12 cellular contexts compared by ENCODE assay signal in genomic region chr5:60578295-60578694, GRCh38.
"Had no signal": no experiment of that assay in that cellular context is flagged by ENCODE, and none has a peak within 500 bp of the region (broad histone marks: within the 10 kb centered on the region; RNA-seq: fewer than 3 reads in every experiment).

No MANE protein-coding gene starts in this region.

- H3K27ac ChIP-seq: left ventricle myocardium inferior, spleen, tibial artery had no signal

- H3K27me3 ChIP-seq: spleen, tibial artery had no signal

- ATAC-seq: activated CD4-positive, CD25-positive, alpha-beta regulatory T cell treated with anti-CD3 and anti-CD28 coated beads, Interleukin-2, amount 50 U/mL, for 24 hours; sciatic nerve; stimulated activated memory B cell treated with anti-CD40 and anti-IgM and Interleukin-4, amounts not matched to agents 10 μg/mL and 1 μg/mL and 100 μg/mL, for 72 hours had no signal

- H3K4me3 ChIP-seq: left ventricle myocardium inferior, spleen, tibial artery had no signal

- H3K27me3 Mint-ChIP-seq: stimulated activated memory B cell treated with anti-CD40 and anti-IgM and Interleukin-4, amounts not matched to agents 10 μg/mL and 1 μg/mL and 100 μg/mL, for 72 hours had no signal

- H3K27ac Mint-ChIP-seq: stimulated activated memory B cell treated with anti-CD40 and anti-IgM and Interleukin-4, amounts not matched to agents 10 μg/mL and 1 μg/mL and 100 μg/mL, for 72 hours had no signal

- DNase-seq: activated naive CD4-positive, alpha-beta T cell treated with Interleukin-2 at 50 U/mL for 16 hours; foreskin melanocyte; kidney; left ventricle myocardium inferior; mesenchymal stem cell; spleen; stimulated activated CD4-positive, alpha-beta T cell treated with anti-CD3 and anti-CD28 coated beads, Interleukin-1b, Interleukin-23, amount 100 ng/mL, for 48 hours; tibial artery had no signal

- H3K4me3 Mint-ChIP-seq: neural crest cell; stimulated activated memory B cell treated with anti-CD40 and anti-IgM and Interleukin-4, amounts not matched to agents 10 μg/mL and 1 μg/mL and 100 μg/mL, for 72 hours had no signal

- H3K4me1 Mint-ChIP-seq: neural crest cell had no signal
